ENCODE assay signal across 22 cellular contexts in the genomic region with DNA sequence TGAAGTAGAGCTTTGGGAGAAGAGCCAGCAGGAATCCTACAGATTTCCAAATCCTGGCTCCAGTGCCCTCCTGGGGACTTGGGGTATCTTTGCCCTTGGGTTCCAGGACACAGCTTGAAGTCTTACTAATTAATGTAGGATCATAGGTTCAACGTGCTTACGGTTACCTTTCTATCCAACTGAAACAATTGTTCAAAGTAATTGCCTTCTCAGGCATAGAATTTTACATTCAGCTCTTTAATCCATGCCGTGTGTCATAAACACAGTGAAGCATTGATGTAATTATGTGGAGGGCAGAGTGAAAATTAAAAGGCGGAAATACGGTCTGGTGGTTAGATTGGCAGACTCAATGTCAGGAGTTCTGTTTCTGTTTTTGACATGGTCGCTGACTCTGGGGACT.
A peak's percentile ranks its signal among the peaks of the same experiment; 100 is the strongest.
DNase-seq lines count a peak whose midpoint lies in the region; ATAC-seq and TF ChIP-seq lines count a peak whose summit lies in the region.
"Had no signal": no experiment of that assay in that cellular context is flagged by ENCODE, and none has a peak within 500 bp of the region (broad histone marks: within the 10 kb centered on the region; RNA-seq: fewer than 3 reads in every experiment).

No MANE protein-coding gene starts in this region.

- no peaks in the 10 kb centered on the region for H3K27me3 ChIP-seq in PC-3 (ENCODE audit: low read length)
- H3K27me3 ChIP-seq: BLaER1, Peyer's patch had no signal

- BruUV-seq in PC-3 (replicated peaks; lab: Mats Ljungman, UMichigan), result no TSS peak

- TF ChIP-seq CTCF in PC-3 (conservative IDR thresholded peaks at IDR 0.05; ENCODE audit: low read depth, low read length), result no peak

- CTCF ChIA-PET in PC-3 (lab: Charles Lee), result no interaction called here

- intact Hi-C loops in PC-3 (cut with micrococcal nuclease), result no loop called here

- no peak overlapping the region for H3K4me3 ChIP-seq in PC-3 (ENCODE audit: low read length)
- H3K4me3 ChIP-seq: BLaER1, K562, Peyer's patch had no signal

- no peak for ATAC-seq in PC-3
- ATAC-seq in HG03442 (IDR thresholded peaks at IDR 0.05; ENCODE audit: unreplicated experiment), result no peak
- ATAC-seq: HepG2, K562, T-helper 17 cell had no signal

- DNase-seq in NCI-H2107 treated with DMSO at 0.1 percent for 48 hours (lab: John Stamatoyannopoulos, UW; ENCODE audit: unreplicated experiment) (peak; percentile 1), NCI-H2107 (lab: John Stamatoyannopoulos, UW) (no peak), KBM-7 (peak; percentile 47), PC-3 (no peak), NCI-H446 (lab: John Stamatoyannopoulos, UW) (no peak), LoVo (ENCODE audit: low spot score) (no peak)
- DNase-seq: 8988T; CD4-positive, alpha-beta T cell; DMS53; H7; MM.1S; NCI-H1694 treated with DMSO at 0.1 percent for 48 hours; NCI-H2081; NCI-H526 treated with DMSO at 0.1 percent for 48 hours; NK-92 treated with Interleukin-12 subunit alpha and Interleukin-12 subunit beta, amount 100 ng/mL, for 24 hours; Peyer's patch; SK-N-SH; T-helper 17 cell had no signal

- no peaks in the 10 kb centered on the region for H4K20me1 ChIP-seq in PC-3 (ENCODE audit: low read length)
- H4K20me1 ChIP-seq: BLaER1 had no signal

- no peaks in the 10 kb centered on the region for H3K9me2 ChIP-seq in PC-3 (replicated peaks; ENCODE audit: low read length)
- H3K9me2 ChIP-seq: SK-N-SH had no signal

- in situ Hi-C loops in KBM-7 (cut with MboI; ENCODE audit: low pct_unique_long_range_greater_than_20kb, low sequenced_read_pairs), result no loop called here

- no peak overlapping the region for H3K4me2 ChIP-seq in PC-3 (ENCODE audit: low read length)
- H3K4me2 ChIP-seq: BLaER1, SK-N-SH had no signal

- POLR2A ChIA-PET in PC-3 (lab: Charles Lee; ENCODE audit: unreplicated experiment), result no interaction called here

- H2AFZ ChIP-seq in PC-3 (ENCODE audit: low read length), result peak overlapping the region; percentile 64

- no peak overlapping the region for H3K27ac ChIP-seq in PC-3 (ENCODE audit: low read length)
- H3K27ac ChIP-seq: BLaER1, Peyer's patch had no signal

- H3K4me1 ChIP-seq in PC-3 (ENCODE audit: insufficient read depth, low read length), result no peaks in the 10 kb centered on the region
- H3K4me1 ChIP-seq: BLaER1, Peyer's patch had no signal

- H3K36me3 ChIP-seq in PC-3 (ENCODE audit: low read depth, low read length), result no peaks in the 10 kb centered on the region
- H3K36me3 ChIP-seq: BLaER1, Peyer's patch had no signal

- H3K9ac ChIP-seq in PC-3 (ENCODE audit: low read length), result no peak overlapping the region
- H3K9ac ChIP-seq: BLaER1, SK-N-SH had no signal

- no peaks in the 10 kb centered on the region for H3F3A ChIP-seq in PC-3 (ENCODE audit: low read length, unreplicated experiment)

- H3K9me3 ChIP-seq in PC-3 (ENCODE audit: low read length), result no peaks in the 10 kb centered on the region
- H3K9me3 ChIP-seq: BLaER1, Peyer's patch, SK-N-SH had no signal

- H3K79me2 ChIP-seq in PC-3 (ENCODE audit: low read length), result no peaks in the 10 kb centered on the region

Comparison
In these comparisons a context has a peak if more than half of its experiments do, and no peak if none do; other contexts are left out.
1. DNase-seq: peak in NCI-H2107 treated with DMSO at 0.1 percent for 48 hours (single experiment) and KBM-7 (single experiment); none in NCI-H2107 (single experiment), PC-3 (single experiment), NCI-H446 (0 of 2) and LoVo (single experiment).